Comparison of ENCODE assay signal across 1 cellular context in the genomic region with DNA sequence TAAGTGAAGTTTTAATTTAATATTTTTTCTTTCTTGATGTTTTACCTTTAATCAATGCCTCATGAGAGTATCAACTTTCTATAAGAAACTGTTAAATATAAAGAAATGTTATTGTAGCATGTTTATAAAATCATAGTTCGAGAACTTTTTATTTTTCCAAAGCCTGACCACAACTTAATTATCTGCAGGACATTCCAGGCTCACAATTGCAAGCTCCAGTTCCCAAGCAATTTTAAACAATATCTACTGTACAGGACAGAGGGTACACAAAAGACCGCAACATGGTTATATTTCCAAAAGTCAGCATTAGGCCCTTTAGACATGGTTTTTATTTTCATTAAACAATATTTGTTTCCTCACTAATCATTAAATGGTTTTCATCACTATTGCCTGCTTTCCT.
TF ChIP-seq lines count a peak whose summit lies in the region.

No MANE protein-coding gene starts in this region.

TF ChIP-seq in SK-N-SH, 30 proteins besides CTCF, POLR2A, EP300 and RAD21 (continued from another document):
- TF ChIP-seq FOSL2 (IDR thresholded peaks at IDR 0.05; ENCODE audit: borderline replicate concordance, low read depth) = no peak
- TF ChIP-seq ELF1 (IDR thresholded peaks at IDR 0.05) = no peak
- TF ChIP-seq TAF1 (IDR thresholded peaks at IDR 0.05; ENCODE audit: borderline replicate concordance, low read depth, low read length) = no peak
- TF ChIP-seq NRF1 (IDR thresholded peaks at IDR 0.05; ENCODE audit: low read depth, low read length) = no peak
